ENCODE assay signal across 19 cellular contexts in genomic region chr13:57784633-57785032, GRCh38.
"Had no signal": no experiment of that assay in that cellular context is flagged by ENCODE, and none has a peak within 500 bp of the region (broad histone marks: within the 10 kb centered on the region; RNA-seq: fewer than 3 reads in every experiment).

No MANE protein-coding gene starts in this region.

- H3K4me3 ChIP-seq: esophagus muscularis mucosa, gastrocnemius medialis, heart right ventricle, sigmoid colon, skin epidermis, testis, tibial nerve, upper lobe of right lung, vagina had no signal

- H3K27me3 ChIP-seq: esophagus muscularis mucosa, gastrocnemius medialis, heart right ventricle, sigmoid colon, testis, tibial nerve, upper lobe of right lung, vagina had no signal

- H3K4me1 ChIP-seq: esophagus muscularis mucosa, gastrocnemius medialis, heart right ventricle, sigmoid colon, testis, tibial nerve, upper lobe of right lung, vagina had no signal

- ATAC-seq: effector memory CD8-positive, alpha-beta T cell; gastrocnemius medialis; heart right ventricle; left lobe of liver; naive thymus-derived CD8-positive, alpha-beta T cell; stimulated activated naive B cell treated with anti-CD40 and anti-IgM and Interleukin-4, amounts not matched to agents 10 μg/mL and 1 μg/mL and 100 μg/mL, for 72 hours; stimulated activated naive CD8-positive, alpha-beta T cell treated with anti-CD3 and anti-CD28 coated beads, Interleukin-15, amount 100 ng/mL, for 72 hours; upper lobe of right lung had no signal

- H3K36me3 ChIP-seq: esophagus muscularis mucosa, gastrocnemius medialis, heart right ventricle, sigmoid colon, tibial nerve, upper lobe of right lung, vagina had no signal

- H3K27ac ChIP-seq: epithelial cell of prostate, esophagus muscularis mucosa, gastrocnemius medialis, heart right ventricle, sigmoid colon, skin epidermis, testis, tibial nerve, upper lobe of right lung, vagina had no signal

- H3K9me3 ChIP-seq: gastrocnemius medialis, testis, tibial nerve, upper lobe of right lung, vagina had no signal

- DNase-seq: effector memory CD8-positive, alpha-beta T cell; gastrocnemius medialis; heart right ventricle; islet precursor cell; mammary epithelial cell; naive thymus-derived CD8-positive, alpha-beta T cell; sigmoid colon; stimulated activated CD4-positive, alpha-beta T cell treated with anti-CD3 and anti-CD28 coated beads, Interleukin-2, amount 100 ng/mL, for 24 hours; stimulated activated CD4-positive, alpha-beta T cell treated with anti-CD3 and anti-CD28 coated beads, Interleukin-4, amount 100 ng/mL, for 4 hours; stimulated activated naive B cell treated with anti-CD40 and anti-IgM and Interleukin-4, amounts not matched to agents 10 μg/mL and 1 μg/mL and 100 μg/mL, for 72 hours; stimulated activated naive CD8-positive, alpha-beta T cell treated with anti-CD3 and anti-CD28 coated beads, Interleukin-15, amount 100 ng/mL, for 72 hours; testis; upper lobe of right lung had no signal
